ENCODE assay signal across 8 cellular contexts in genomic region chr22:40345801-40346177, GRCh38. TPM values are rescaled to one million over a fixed set of nuclear protein-coding genes. Genes with fewer than 3 reads are reported as not detected.
DNase-seq lines count a peak whose midpoint lies in the region; ATAC-seq and TF ChIP-seq lines count a peak whose summit lies in the region.

No MANE protein-coding gene starts in this region.

- DNase-seq in GM10266 (ENCODE audit: extremely low spot score) = peak; percentile 36
- DNase-seq in NOMO-1 (lab: John Stamatoyannopoulos, UW; ENCODE audit: unreplicated experiment in 2 of 2) = peak; percentile 44 to 53
- peak; percentile 48 for DNase-seq in activated T-cell treated with anti-CD3 and anti-CD28 coated beads, Interleukin-2, amount 50 U/mL, for 4 hours
- DNase-seq in fibroblast of lung (ENCODE audit: low read depth in 2 of 2) = peak in 1 of 2 donors; percentile 49
- DNase-seq in omental fat pad (ENCODE audit: low spot score) = no peak
- no peak for DNase-seq in SHP77 (lab: John Stamatoyannopoulos, UW)
- no peak for DNase-seq in inferior parietal cortex (ENCODE audit: extremely low spot score)

- peaks cover 2% of the 10 kb centered on the region for H3K36me3 ChIP-seq in fibroblast of lung (ENCODE audit: control insufficient read depth, insufficient read depth, low read length)

- no peaks in the 10 kb centered on the region for H3K9me3 ChIP-seq in fibroblast of lung (ENCODE audit: control insufficient read depth, insufficient read depth, low read depth, low read length)

- H3K27ac ChIP-seq in fibroblast of lung (ENCODE audit: insufficient read depth, low read length) = peak overlapping the region; percentile 48

- peak; percentile 7 for ATAC-seq in HG02678 (IDR thresholded peaks at IDR 0.05; ENCODE audit: unreplicated experiment)
- peak; percentile 44 for ATAC-seq in activated T-cell treated with anti-CD3 and anti-CD28 coated beads, Interleukin-2, amount 50 U/mL, for 4 hours
- ATAC-seq in omental fat pad (ENCODE audit: low FRiP score) = peak; percentile 6

- no peak for TF ChIP-seq CTCF in GM10266 (IDR thresholded peaks at IDR 0.05; ENCODE audit: control insufficient read depth, insufficient read depth, low read depth, missing control alignments)
- TF ChIP-seq CTCF in fibroblast of lung (conservative IDR thresholded peaks at IDR 0.05 in 1 of 2, IDR thresholded peaks at IDR 0.05 in 1 of 2; ENCODE audit: low read depth in 1 of 2, low read length in 2 of 2) = no peak
- no peak for TF ChIP-seq CTCF in omental fat pad (IDR thresholded peaks at IDR 0.05)

- no peaks in the 10 kb centered on the region for H3K9me3 Mint-ChIP-seq in activated T-cell treated with anti-CD3 and anti-CD28 coated beads, Interleukin-2, amount 50 U/mL, for 4 hours

- H3K4me1 ChIP-seq in fibroblast of lung (ENCODE audit: control insufficient read depth, extremely low read depth, insufficient read depth, low read length) = peaks cover 7% of the 10 kb centered on the region

- peak overlapping the region; percentile 99 for H3K4me2 ChIP-seq in fibroblast of lung (ENCODE audit: extremely low read depth, insufficient read depth, low read length)

- H3K9ac ChIP-seq in fibroblast of lung (ENCODE audit: insufficient read depth, low read length) = peak overlapping the region; percentile 47

- H3K27me3 Mint-ChIP-seq in activated T-cell treated with anti-CD3 and anti-CD28 coated beads, Interleukin-2, amount 50 U/mL, for 4 hours (ENCODE audit: low read depth) = no peaks in the 10 kb centered on the region

- peak overlapping the region; percentile 9 for H2AFZ ChIP-seq in fibroblast of lung (ENCODE audit: low read length)

- H3K79me2 ChIP-seq in fibroblast of lung (ENCODE audit: control insufficient read depth, insufficient read depth, low read length) = peaks cover 26% of the 10 kb centered on the region

- peak overlapping the region; percentile 98 for H3K4me3 Mint-ChIP-seq in activated T-cell treated with anti-CD3 and anti-CD28 coated beads, Interleukin-2, amount 50 U/mL, for 4 hours

- peaks cover 11% of the 10 kb centered on the region for H3K36me3 Mint-ChIP-seq in activated T-cell treated with anti-CD3 and anti-CD28 coated beads, Interleukin-2, amount 50 U/mL, for 4 hours (ENCODE audit: insufficient read depth)

- peak overlapping the region; percentile 78 to 99 (median 86) for H3K4me3 ChIP-seq in fibroblast of lung (replicated peaks in 1 of 4; ENCODE audit: control extremely low read depth in 1 of 4, insufficient read depth in 1 of 4, low read depth in 3 of 4, low read length in 4 of 4)

- H3K4me1 Mint-ChIP-seq in activated T-cell treated with anti-CD3 and anti-CD28 coated beads, Interleukin-2, amount 50 U/mL, for 4 hours (ENCODE audit: low read depth) = peaks cover 45% of the 10 kb centered on the region

- no peaks in the 10 kb centered on the region for H4K20me1 ChIP-seq in fibroblast of lung (ENCODE audit: control insufficient read depth, extremely low read depth, insufficient read depth, low read length)

- no peaks in the 10 kb centered on the region for H3K27me3 ChIP-seq in fibroblast of lung (ENCODE audit: control insufficient read depth, insufficient read depth, low read length)

RNA-seq across cellular contexts. Expression of gene ADSL, which starts 0.5 kb away (rescaled TPM):
- 100 to 1,000 TPM; 183 to 218 (median 204) TPM for total RNA-seq in activated T-cell treated with anti-CD3 and anti-CD28 coated beads, Interleukin-2, amount 50 U/mL, for 4 hours
- total RNA-seq in fibroblast of lung (67.0 and 92.7 TPM in 2 replicates), omental fat pad (100 to 1,000 TPM in 1 of 4 donors, 10 to 100 TPM in 3; 74.6 to 106 (median 85.8) TPM)
- polyA plus RNA-seq in fibroblast of lung = 89.8 and 112 TPM in 2 replicates
- 68.7 and 84.4 TPM in 2 replicates for polyA plus RNA-seq in fibroblast of lung (2012)
- 51.1 and 77.8 TPM in 2 replicates for polyA minus RNA-seq in fibroblast of lung (ENCODE audit: low replicate concordance)

RNA-seq across cellular contexts. Expression of gene SGSM3, which starts 24.6 kb away (rescaled TPM):
- 10 to 100 TPM; 27.4 to 32.4 (median 32.2) TPM for total RNA-seq in activated T-cell treated with anti-CD3 and anti-CD28 coated beads, Interleukin-2, amount 50 U/mL, for 4 hours
- total RNA-seq in fibroblast of lung = 32.1 and 47.9 TPM in 2 replicates
- polyA plus RNA-seq in fibroblast of lung = 26.6 and 33.7 TPM in 2 replicates
- polyA plus RNA-seq in fibroblast of lung (2012) = 38.1 and 45.6 TPM in 2 replicates
- 45.7 and 68.7 TPM in 2 replicates for polyA minus RNA-seq in fibroblast of lung (ENCODE audit: low replicate concordance)
- 10 to 100 TPM; 26.2 to 45.6 (median 31.2) TPM for total RNA-seq in omental fat pad

Comparison
In these comparisons a context has a peak if more than half of its experiments do, and no peak if none do; other contexts are left out.
1. DNase-seq: peak in GM10266 (single experiment), NOMO-1 (2 of 2) and activated T-cell treated with anti-CD3 and anti-CD28 coated beads, Interleukin-2, amount 50 U/mL, for 4 hours (single experiment); none in omental fat pad (single experiment), SHP77 (0 of 2) and inferior parietal cortex (single experiment).
2. Peak in every context shown above with its lines, with median percentiles within 50 percentile points of each other: ATAC-seq.